In the genomic region with DNA sequence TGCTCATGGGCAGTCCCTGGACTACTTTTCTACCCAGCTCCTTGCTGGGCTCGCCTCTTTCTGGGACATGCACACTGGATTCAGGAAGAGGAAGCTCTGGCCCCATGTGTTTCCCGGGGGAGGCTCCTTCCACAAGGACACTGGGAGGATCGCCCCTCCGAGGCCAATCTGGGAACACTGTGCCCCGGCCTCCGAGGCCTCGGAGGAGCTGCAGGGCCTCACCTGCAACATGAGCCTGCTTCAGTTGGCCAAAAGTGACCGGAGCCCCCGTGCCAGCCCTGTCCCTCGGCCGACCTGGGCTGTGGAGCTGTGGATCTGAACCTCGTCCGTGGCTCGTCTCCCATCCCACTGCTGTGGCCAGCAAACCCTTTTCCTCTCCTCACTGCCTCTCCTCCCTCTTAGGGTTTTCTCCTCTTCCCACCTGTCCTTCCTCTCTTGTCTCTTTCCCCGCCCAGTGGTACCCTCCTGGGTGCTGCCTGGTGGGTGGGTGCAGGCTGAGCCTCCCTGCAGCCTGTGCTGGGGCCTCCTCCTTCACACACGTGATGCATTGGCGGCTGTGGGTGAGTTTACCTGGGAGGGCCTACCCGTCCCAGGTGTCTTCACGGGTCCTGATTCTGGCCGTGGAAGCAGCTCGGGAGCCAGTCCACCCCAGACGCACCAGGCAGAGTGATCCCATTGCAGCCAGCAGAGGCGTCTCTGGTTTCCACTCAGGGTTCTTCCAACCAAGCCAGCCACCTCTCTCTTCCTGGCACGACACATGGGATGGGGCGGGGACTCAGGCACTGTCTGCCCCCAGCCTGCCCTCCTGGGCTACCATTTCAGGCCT, we compare ENCODE assay signal across 24 cellular contexts.
A peak's percentile ranks its signal among the peaks of the same experiment; 100 is the strongest.
DNase-seq lines count a peak whose midpoint lies in the region; TF ChIP-seq lines count a peak whose summit lies in the region.
"Had no signal": no experiment of that assay in that cellular context is flagged by ENCODE, and none has a peak within 500 bp of the region (broad histone marks: within the 10 kb centered on the region; RNA-seq: fewer than 3 reads in every experiment).

No MANE protein-coding gene starts in this region.

- TF ChIP-seq CTCF in HEK293 (tag by site-specific recombination; IDR thresholded peaks at IDR 0.05) (no peak), osteoblast (IDR thresholded peaks at IDR 0.05; ENCODE audit: extremely low read depth, low read depth, low read length) (no peak)

- peaks cover 35 to 44% (median 40%) of the 10 kb centered on the region in 10 experiments for H3K4me1 ChIP-seq in BLaER1 treated with 17β-estradiol and CSF1 and Interleukin-3, amounts not matched to agents 10 nM and 100 nM
- H3K4me1 ChIP-seq in HEK293 (ENCODE audit: control insufficient read depth, insufficient read depth, low read length) (no peaks in the 10 kb centered on the region), osteoblast (ENCODE audit: insufficient read depth, low read length) (no peaks in the 10 kb centered on the region)
- H3K4me1 ChIP-seq: A549, HAP-1 had no signal

- H3K79me2 ChIP-seq in osteoblast (ENCODE audit: insufficient read depth, low read length), result no peaks in the 10 kb centered on the region

- H3K4me2 ChIP-seq in BLaER1 treated with 17β-estradiol and CSF1 and Interleukin-3, amounts not matched to agents 10 nM and 100 nM, result peak overlapping the region; percentile 62 to 90 (median 80)
- H3K4me2 ChIP-seq in osteoblast (ENCODE audit: insufficient read depth, low read length), result no peak overlapping the region
- H3K4me2 ChIP-seq: A549, KMS-11 had no signal

- no peaks in the 10 kb centered on the region for H3K36me3 ChIP-seq in BLaER1 treated with 17β-estradiol and CSF1 and Interleukin-3, amounts not matched to agents 10 nM and 100 nM
- H3K36me3 ChIP-seq in HEK293 (ENCODE audit: control insufficient read depth in 2 of 2, insufficient read depth in 1 of 2, low read length in 2 of 2), result no peaks in the 10 kb centered on the region
- no peaks in the 10 kb centered on the region for H3K36me3 ChIP-seq in osteoblast (ENCODE audit: insufficient read depth, low read length)
- H3K36me3 ChIP-seq: HAP-1 had no signal

- no peak overlapping the region for H3K27ac ChIP-seq in BLaER1 treated with 17β-estradiol and CSF1 and Interleukin-3, amounts not matched to agents 10 nM and 100 nM
- H3K27ac ChIP-seq in HEK293 (ENCODE audit: extremely low read depth, low read depth, low read length) (no peak overlapping the region), osteoblast (ENCODE audit: low read depth, low read length) (no peak overlapping the region)
- H3K27ac ChIP-seq: A549, GM23248, KMS-11 had no signal

- DNase-seq in islet precursor cell, result peak; percentile 38
- DNase-seq in osteoblast (ENCODE audit: insufficient read length, low spot score, missing footprints), result peak; percentile 77
- DNase-seq in DMS53 (lab: John Stamatoyannopoulos, UW), result no peak
- DNase-seq in NCI-H1930 (lab: John Stamatoyannopoulos, UW), result no peak
- DNase-seq in cerebellum (ENCODE audit: low spot score), result no peak
- DNase-seq: CD4-positive, alpha-beta T cell; COR-L47; DMS 273 treated with DMSO at 0.1 percent for 48 hours; DND-41; GM23248; IMR-90; NCI-H1105; NCI-H146; NCI-H2081; NCI-H2171; NCI-H345; NCI-H524; NCI-H82; SHP77 had no signal

- H3K9me3 ChIP-seq in BLaER1 treated with 17β-estradiol and CSF1 and Interleukin-3, amounts not matched to agents 10 nM and 100 nM (replicated peaks in 1 of 11), result no peaks in the 10 kb centered on the region
- H3K9me3 ChIP-seq in HEK293 (ENCODE audit: control insufficient read depth, insufficient read depth, low read depth, low read length), result no peaks in the 10 kb centered on the region
- no peaks in the 10 kb centered on the region for H3K9me3 ChIP-seq in osteoblast (ENCODE audit: low read depth, low read length)
- H3K9me3 ChIP-seq: A549 had no signal

- POLR2A ChIA-PET in HEK293 (lab: Yijun Ruan, JAX), result no interaction called here

- no peak overlapping the region for H2AFZ ChIP-seq in osteoblast (ENCODE audit: low read length)
- H2AFZ ChIP-seq: GM23248 had no signal

- no peaks in the 10 kb centered on the region for H3K27me3 ChIP-seq in BLaER1 treated with 17β-estradiol and CSF1 and Interleukin-3, amounts not matched to agents 10 nM and 100 nM
- no peaks in the 10 kb centered on the region for H3K27me3 ChIP-seq in osteoblast (ENCODE audit: insufficient read depth, low read length)

- peaks cover 0 to 6% (median 0%) of the 10 kb centered on the region in 11 experiments; a peak in 3 of 22 replicates for H4K20me1 ChIP-seq in BLaER1 treated with 17β-estradiol and CSF1 and Interleukin-3, amounts not matched to agents 10 nM and 100 nM
- H4K20me1 ChIP-seq in osteoblast (ENCODE audit: insufficient read depth, low read length), result no peaks in the 10 kb centered on the region

- no peak overlapping the region for H3K4me3 ChIP-seq in BLaER1 treated with 17β-estradiol and CSF1 and Interleukin-3, amounts not matched to agents 10 nM and 100 nM
- H3K4me3 ChIP-seq in HEK293 (ENCODE audit: low read depth, low read length) (no peak overlapping the region), osteoblast (ENCODE audit: insufficient read depth, low read length) (no peak overlapping the region)
- H3K4me3 ChIP-seq: A549, GM23248, HAP-1 had no signal

- CTCF ChIA-PET in HEK293 (lab: Yijun Ruan, JAX), result no interaction called here

- 0 out of 22 replicates have a peak overlapping the region, but pooled peaks of 1 of the 11 experiments have one; percentile 11 for H3K9ac ChIP-seq in BLaER1 treated with 17β-estradiol and CSF1 and Interleukin-3, amounts not matched to agents 10 nM and 100 nM
- H3K9ac ChIP-seq: GM23248, KMS-11 had no signal

TF ChIP-seq in HEK293, 187 proteins besides CTCF, POLR2A, EP300 and RAD21:
- no peak for TF ChIP-seq ZNF112 (tag by site-specific recombination; IDR thresholded peaks at IDR 0.05)
- TF ChIP-seq GLI4 (tag by site-specific recombination; IDR thresholded peaks at IDR 0.05), result no peak
- TF ChIP-seq ZNF211 (tag by site-specific recombination; IDR thresholded peaks at IDR 0.05; ENCODE audit: low read depth), result no peak
- TF ChIP-seq EGR2 (tag by site-specific recombination; IDR thresholded peaks at IDR 0.05; ENCODE audit: low read depth), result 0 out of 2 replicates have a peak, but pooled peaks have one; percentile 23
- TF ChIP-seq ZNF48 (tag by site-specific recombination; IDR thresholded peaks at IDR 0.05), result no peak
- no peak for TF ChIP-seq BCL11B (tag by site-specific recombination; IDR thresholded peaks at IDR 0.05; ENCODE audit: low read depth)
- no peak for TF ChIP-seq SCRT1 (tag by site-specific recombination; IDR thresholded peaks at IDR 0.05; ENCODE audit: borderline replicate concordance)
- no peak for TF ChIP-seq ZNF114 (tag by site-specific recombination; IDR thresholded peaks at IDR 0.05)

Comparison
In these comparisons a context has a peak if more than half of its experiments do, and no peak if none do; other contexts are left out.
1. DNase-seq: peak in islet precursor cell (single experiment) and osteoblast (single experiment); none in DMS53 (single experiment), NCI-H1930 (0 of 2) and cerebellum (single experiment).